In the genomic region with DNA sequence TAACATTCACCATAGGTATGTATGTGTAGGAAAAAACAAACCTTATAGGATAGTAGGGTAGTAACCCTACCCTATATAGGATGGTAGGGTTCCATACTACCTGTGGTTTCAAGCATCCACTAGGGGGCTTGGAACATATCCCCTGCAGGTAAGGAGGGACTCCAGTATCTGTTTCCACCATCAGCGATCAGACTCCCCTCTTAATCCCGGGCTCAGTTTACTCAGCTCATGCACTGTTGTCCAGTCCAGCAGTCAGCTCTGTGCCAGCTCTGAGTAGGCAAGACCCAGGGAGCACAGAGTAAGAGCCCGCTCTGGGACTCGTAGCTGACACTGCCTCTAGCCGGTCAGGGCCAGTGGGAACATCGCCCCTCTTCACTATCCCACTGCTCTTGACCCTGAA, we compare ENCODE assay signal across 10 cellular contexts.
A peak's percentile ranks its signal among the peaks of the same experiment; 100 is the strongest.
DNase-seq lines count a peak whose midpoint lies in the region; ATAC-seq, FAIRE-seq and TF ChIP-seq lines count a peak whose summit lies in the region.
"Had no signal": no experiment of that assay in that cellular context is flagged by ENCODE, and none has a peak within 500 bp of the region (broad histone marks: within the 10 kb centered on the region; RNA-seq: fewer than 3 reads in every experiment).

No MANE protein-coding gene starts in this region.

- TF ChIP-seq CTCF in DND-41 (IDR thresholded peaks at IDR 0.05; ENCODE audit: borderline replicate concordance, extremely low read depth, low read length, poor library complexity, severe bottlenecking) (peak; percentile 53), Panc1 (IDR thresholded peaks at IDR 0.05) (peak; percentile 41), vagina (IDR thresholded peaks at IDR 0.05) (no peak)

- no peak overlapping the region for H2BK5ac ChIP-seq in mesenchymal stem cell (ENCODE audit: low read depth, low read length, poor library complexity, severe bottlenecking)

- H4K91ac ChIP-seq in mesenchymal stem cell (ENCODE audit: low read length) = peak overlapping the region; percentile 46

- in situ Hi-C loops in Panc1 (cut with HindIII; ENCODE audit: low pct_unique_long_range_greater_than_20kb, low sequenced_read_pairs) = no loop called here

- H3K23ac ChIP-seq in mesenchymal stem cell (ENCODE audit: low read length in 2 of 2) = no peak overlapping the region

- H3K14ac ChIP-seq in mesenchymal stem cell (ENCODE audit: low read length in 2 of 2) = no peak overlapping the region

- peak overlapping the region; percentile 75 for H4K8ac ChIP-seq in mesenchymal stem cell (ENCODE audit: low read length)

- no TSS peak for BruUV-seq in Panc1 (replicated peaks; lab: Mats Ljungman, UMichigan)

- peaks cover 4% of the 10 kb centered on the region for H3K79me1 ChIP-seq in mesenchymal stem cell (replicated peaks; ENCODE audit: low read length, poor library complexity, severe bottlenecking)

- H3K4me1 ChIP-seq in DND-41 (ENCODE audit: insufficient read depth, low read length) (no peaks in the 10 kb centered on the region), Panc1 (ENCODE audit: control insufficient read depth, insufficient read depth, low read length) (no peaks in the 10 kb centered on the region), mesenchymal stem cell (ENCODE audit: control insufficient read depth, insufficient read depth, low read depth, low read length) (peaks cover 24% of the 10 kb centered on the region), vagina (peaks cover 6% of the 10 kb centered on the region)

- CTCF ChIA-PET in Panc1 (lab: Charles Lee) = no interaction called here

- no peaks in the 10 kb centered on the region for H3K27me3 ChIP-seq in DND-41 (ENCODE audit: insufficient read depth, low read length, poor library complexity)
- no peaks in the 10 kb centered on the region for H3K27me3 ChIP-seq in Panc1 (ENCODE audit: control insufficient read depth, insufficient read depth, low read length)
- no peaks in the 10 kb centered on the region for H3K27me3 ChIP-seq in mesenchymal stem cell (ENCODE audit: control insufficient read depth in 1 of 2, insufficient read depth in 1 of 2, low read length in 2 of 2)
- no peaks in the 10 kb centered on the region for H3K27me3 ChIP-seq in vagina

- no peak for TF ChIP-seq POLR2A in vagina (IDR thresholded peaks at IDR 0.05)

- DNase-seq in DND-41 = no peak
- no peak for DNase-seq in GM19239 (ENCODE audit: insufficient read length, low spot score)
- no peak for DNase-seq in Panc1 (ENCODE audit: low read depth, low spot score)
- no peak for DNase-seq in mesenchymal stem cell
- no peak for DNase-seq in SW 1271 (lab: John Stamatoyannopoulos, UW)
- DNase-seq in vagina (ENCODE audit: extremely low spot score in 2 of 2) = no peak
- DNase-seq: amniotic stem cell, right cardiac atrium, substantia nigra had no signal

- FAIRE-seq in GM19239 (lab: Jason Lieb, UNC) = peak; percentile 45

- H2BK15ac ChIP-seq in mesenchymal stem cell (ENCODE audit: low read depth, poor library complexity, severe bottlenecking) = no peak overlapping the region

- POLR2A ChIA-PET in Panc1 (lab: Charles Lee) = no interaction called here

- no peaks in the 10 kb centered on the region for H4K20me1 ChIP-seq in DND-41 (ENCODE audit: insufficient read depth, low read length)

- WGBS in mesenchymal stem cell = 68% methylated on average over 4 of the region's 6 CpGs

- H2BK120ac ChIP-seq in mesenchymal stem cell (ENCODE audit: low read depth, low read length) = no peak overlapping the region

- H2AK5ac ChIP-seq in mesenchymal stem cell (ENCODE audit: low read length, severe bottlenecking) = no peak overlapping the region

- intact Hi-C loops in Panc1 (cut with micrococcal nuclease; ENCODE audit: unreplicated experiment) = no loop called here
- intact Hi-C loops in vagina (cut with DNase I) = no loop called here

- no peak overlapping the region for H3K4me2 ChIP-seq in DND-41 (ENCODE audit: insufficient read depth, low read length)
- no peak overlapping the region for H3K4me2 ChIP-seq in mesenchymal stem cell (ENCODE audit: low read length, poor library complexity, severe bottlenecking)

- H3K9ac ChIP-seq in DND-41 (ENCODE audit: low read depth, low read length) = no peak overlapping the region
- no peak overlapping the region for H3K9ac ChIP-seq in mesenchymal stem cell (ENCODE audit: low read length)

- no peaks in the 10 kb centered on the region for H3K79me2 ChIP-seq in DND-41 (ENCODE audit: insufficient read depth, low read length)

- peak overlapping the region in 1 of 2 experiments; percentile 62 for H3K18ac ChIP-seq in mesenchymal stem cell (ENCODE audit: low read depth in 1 of 2, low read length in 2 of 2)

- H3K9me3 ChIP-seq in DND-41 (ENCODE audit: insufficient read depth, low read length, severe bottlenecking) = no peaks in the 10 kb centered on the region
- no peaks in the 10 kb centered on the region for H3K9me3 ChIP-seq in Panc1 (ENCODE audit: control insufficient read depth, insufficient read depth, low read depth, low read length)
- no peaks in the 10 kb centered on the region for H3K9me3 ChIP-seq in mesenchymal stem cell (ENCODE audit: control insufficient read depth, low read length)
- H3K9me3 ChIP-seq in vagina = no peaks in the 10 kb centered on the region

- ATAC-seq in DND-41 (ENCODE audit: insufficient read depth, low read depth) (peak; percentile 55; the same call in 2 of the 3 replicates), Panc1 (peak; percentile 65), GM18517 (IDR thresholded peaks at IDR 0.05; ENCODE audit: unreplicated experiment) (no peak)
- ATAC-seq: right cardiac atrium had no signal

- H3K27ac ChIP-seq in DND-41 (ENCODE audit: low read length) (no peak overlapping the region), Panc1 (ENCODE audit: low read length) (no peak overlapping the region), mesenchymal stem cell (ENCODE audit: low read length, poor library complexity, severe bottlenecking) (no peak overlapping the region), vagina (no peak overlapping the region)

- H3K4me3 ChIP-seq in DND-41 (ENCODE audit: low read depth in 1 of 2, low read length in 2 of 2) = no peak overlapping the region
- H3K4me3 ChIP-seq in Panc1 (ENCODE audit: low read depth in 2 of 2, low read length in 2 of 2) = no peak overlapping the region
- no peak overlapping the region for H3K4me3 ChIP-seq in mesenchymal stem cell (ENCODE audit: insufficient read depth in 1 of 2, low read depth in 1 of 2, low read length in 2 of 2)
- H3K4me3 ChIP-seq in vagina = no peak overlapping the region

- H2AFZ ChIP-seq in DND-41 (ENCODE audit: low read depth, low read length) (no peak overlapping the region), mesenchymal stem cell (ENCODE audit: low read depth, low read length) (no peak overlapping the region)

- H3K36me3 ChIP-seq in DND-41 (ENCODE audit: insufficient read depth, low read length) = no peaks in the 10 kb centered on the region
- no peaks in the 10 kb centered on the region for H3K36me3 ChIP-seq in Panc1 (ENCODE audit: control insufficient read depth, insufficient read depth, low read length)
- H3K36me3 ChIP-seq in mesenchymal stem cell (ENCODE audit: control insufficient read depth in 1 of 2, insufficient read depth in 2 of 2, low read depth in 1 of 2, low read length in 2 of 2) = no peaks in the 10 kb centered on the region
- no peaks in the 10 kb centered on the region for H3K36me3 ChIP-seq in vagina

- no peak overlapping the region for H3K4ac ChIP-seq in mesenchymal stem cell (ENCODE audit: low read depth in 1 of 2, low read length in 2 of 2)

- no peak overlapping the region for H2BK12ac ChIP-seq in mesenchymal stem cell (ENCODE audit: low read length in 2 of 2)

Comparison
In these comparisons a context has a peak if more than half of its experiments do, and no peak if none do; other contexts are left out.
1. CTCF ChIP-seq: peak in DND-41 (single experiment) and Panc1 (single experiment); none in vagina (0 of 3).